In the genomic region with DNA sequence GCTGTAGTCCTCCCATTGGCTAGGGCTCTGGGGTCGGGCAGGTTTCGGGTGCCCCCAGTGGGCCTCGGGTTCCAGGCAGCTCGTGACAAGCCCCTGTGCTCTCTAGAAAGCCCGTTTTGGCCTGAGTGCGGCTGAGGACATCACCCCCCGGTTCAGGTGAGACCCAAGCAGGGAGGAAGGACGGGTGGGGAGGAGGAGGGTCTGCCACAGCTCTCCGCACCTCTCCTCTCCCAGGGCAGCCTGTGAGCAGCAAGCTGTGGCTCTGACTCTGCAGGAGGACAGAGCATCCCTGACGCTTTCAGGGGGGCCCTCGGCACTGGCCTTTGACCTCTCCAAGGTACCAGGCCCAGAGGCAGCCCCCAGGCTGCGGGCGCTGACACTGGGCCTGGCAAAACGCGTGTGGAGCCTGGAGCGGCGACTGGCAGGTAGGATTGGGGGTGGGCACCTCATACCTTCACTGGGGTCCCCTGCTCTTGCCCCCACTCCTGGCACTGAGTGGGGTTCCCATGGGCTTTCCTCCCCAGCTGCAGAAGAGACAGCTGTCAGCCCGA, we compare ENCODE assay signal across 2 cellular contexts.
TF ChIP-seq lines count a peak whose summit lies in the region.

No MANE protein-coding gene starts in this region.

TF ChIP-seq in SK-N-SH, 30 proteins besides CTCF, POLR2A, EP300 and RAD21 (continued from another document):
- peak; percentile 39; the same call in 1 of the 2 replicates for TF ChIP-seq REST (IDR thresholded peaks at IDR 0.05; ENCODE audit: low read depth, low read length)

TF ChIP-seq in SK-N-SH treated with all-trans-retinoic acid at 6 μM for 48 hours, 23 proteins besides CTCF, POLR2A, EP300 and RAD21 (continued from another document):
- TF ChIP-seq TSHZ2 (CRISPR knock-in tag; IDR thresholded peaks at IDR 0.05) (no peak), GLIS3 (CRISPR knock-in tag; IDR thresholded peaks at IDR 0.05) (no peak), ZC3H10 (CRISPR knock-in tag; IDR thresholded peaks at IDR 0.05) (no peak), CSRNP3 (CRISPR knock-in tag; IDR thresholded peaks at IDR 0.05) (no peak), CREB5 (CRISPR knock-in tag; IDR thresholded peaks at IDR 0.05; ENCODE audit: low read depth) (no peak), OSR1 (CRISPR knock-in tag; IDR thresholded peaks at IDR 0.05) (no peak), ISL1 (CRISPR knock-in tag; IDR thresholded peaks at IDR 0.05) (no peak), ESRRG (CRISPR knock-in tag; IDR thresholded peaks at IDR 0.05) (no peak)
- TF ChIP-seq, protein P1, sequence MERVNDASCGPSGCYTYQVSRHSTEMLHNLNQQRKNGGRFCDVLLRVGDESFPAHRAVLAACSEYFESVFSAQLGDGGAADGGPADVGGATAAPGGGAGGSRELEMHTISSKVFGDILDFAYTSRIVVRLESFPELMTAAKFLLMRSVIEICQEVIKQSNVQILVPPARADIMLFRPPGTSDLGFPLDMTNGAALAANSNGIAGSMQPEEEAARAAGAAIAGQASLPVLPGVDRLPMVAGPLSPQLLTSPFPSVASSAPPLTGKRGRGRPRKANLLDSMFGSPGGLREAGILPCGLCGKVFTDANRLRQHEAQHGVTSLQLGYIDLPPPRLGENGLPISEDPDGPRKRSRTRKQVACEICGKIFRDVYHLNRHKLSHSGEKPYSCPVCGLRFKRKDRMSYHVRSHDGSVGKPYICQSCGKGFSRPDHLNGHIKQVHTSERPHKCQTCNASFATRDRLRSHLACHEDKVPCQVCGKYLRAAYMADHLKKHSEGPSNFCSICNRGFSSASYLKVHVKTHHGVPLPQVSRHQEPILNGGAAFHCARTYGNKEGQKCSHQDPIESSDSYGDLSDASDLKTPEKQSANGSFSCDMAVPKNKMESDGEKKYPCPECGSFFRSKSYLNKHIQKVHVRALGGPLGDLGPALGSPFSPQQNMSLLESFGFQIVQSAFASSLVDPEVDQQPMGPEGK (CRISPR knock-in tag; IDR thresholded peaks at IDR 0.05; ENCODE audit: borderline replicate concordance) = no peak
